Comparison of ENCODE assay signal across 25 cellular contexts in genomic region chr13:66409542-66409941, GRCh38.
"Had no signal": no experiment of that assay in that cellular context is flagged by ENCODE, and none has a peak within 500 bp of the region (broad histone marks: within the 10 kb centered on the region; RNA-seq: fewer than 3 reads in every experiment).

No MANE protein-coding gene starts in this region.

- ATAC-seq: mucosa of descending colon; naive thymus-derived CD4-positive, alpha-beta T cell; natural killer cell treated with Interleukin-12 subunit alpha and Interleukin-12 subunit beta and Interleukin-15 and Interleukin-18, amount 100 ng/mL, for 72 hours; pancreas; right cardiac atrium; stimulated activated memory B cell treated with anti-CD40 and anti-IgM and Interleukin-4, amounts not matched to agents 10 μg/mL and 1 μg/mL and 100 μg/mL, for 72 hours; stimulated activated naive CD8-positive, alpha-beta T cell treated with anti-CD3 and anti-CD28 coated beads, Interleukin-15, amount 100 ng/mL, for 72 hours had no signal

- H3K9me3 Mint-ChIP-seq: natural killer cell treated with Interleukin-12 subunit alpha and Interleukin-12 subunit beta and Interleukin-15 and Interleukin-18, amount 100 ng/mL, for 72 hours; stimulated activated memory B cell treated with anti-CD40 and anti-IgM and Interleukin-4, amounts not matched to agents 10 μg/mL and 1 μg/mL and 100 μg/mL, for 72 hours; stimulated activated naive CD8-positive, alpha-beta T cell treated with anti-CD3 and anti-CD28 coated beads, Interleukin-15, amount 100 ng/mL, for 72 hours; type B pancreatic cell had no signal

- H3K27me3 Mint-ChIP-seq: naive thymus-derived CD4-positive, alpha-beta T cell; natural killer cell treated with Interleukin-12 subunit alpha and Interleukin-12 subunit beta and Interleukin-15 and Interleukin-18, amount 100 ng/mL, for 72 hours; stimulated activated memory B cell treated with anti-CD40 and anti-IgM and Interleukin-4, amounts not matched to agents 10 μg/mL and 1 μg/mL and 100 μg/mL, for 72 hours; stimulated activated naive CD8-positive, alpha-beta T cell treated with anti-CD3 and anti-CD28 coated beads, Interleukin-15, amount 100 ng/mL, for 72 hours; type B pancreatic cell had no signal

- H3K27me3 ChIP-seq: tibial nerve, uterus had no signal

- H3K36me3 Mint-ChIP-seq: naive thymus-derived CD4-positive, alpha-beta T cell; natural killer cell treated with Interleukin-12 subunit alpha and Interleukin-12 subunit beta and Interleukin-15 and Interleukin-18, amount 100 ng/mL, for 72 hours; stimulated activated memory B cell treated with anti-CD40 and anti-IgM and Interleukin-4, amounts not matched to agents 10 μg/mL and 1 μg/mL and 100 μg/mL, for 72 hours; type B pancreatic cell had no signal

- H3K4me1 Mint-ChIP-seq: naive thymus-derived CD4-positive, alpha-beta T cell; stimulated activated memory B cell treated with anti-CD40 and anti-IgM and Interleukin-4, amounts not matched to agents 10 μg/mL and 1 μg/mL and 100 μg/mL, for 72 hours; stimulated activated naive CD8-positive, alpha-beta T cell treated with anti-CD3 and anti-CD28 coated beads, Interleukin-15, amount 100 ng/mL, for 72 hours had no signal

- FAIRE-seq: pancreas had no signal

- H3K36me3 ChIP-seq: left ventricle myocardium inferior, pancreas, prostate gland, tibial nerve, uterus had no signal

- H3K4me2 ChIP-seq: smooth muscle cell had no signal

- DNase-seq: islet precursor cell; left ventricle myocardium inferior; midbrain; mucosa of descending colon; naive thymus-derived CD4-positive, alpha-beta T cell; nucleus accumbens; pancreas; posterior cingulate gyrus; retina; right cardiac atrium; stimulated activated CD4-positive, alpha-beta T cell treated with anti-CD3 and anti-CD28 coated beads, Interleukin-1b, Interleukin-23, amount 100 ng/mL, for 48 hours; stimulated activated CD4-positive, alpha-beta T cell treated with anti-CD3 and anti-CD28 coated beads, Interleukin-2, amount 100 ng/mL, for 48 hours; stimulated activated CD4-positive, alpha-beta T cell treated with anti-CD3 and anti-CD28 coated beads, Interleukin-4, amount 100 ng/mL, for 4 hours; stimulated activated CD8-positive, alpha-beta memory T cell treated with anti-CD3 and anti-CD28 coated beads, Interleukin-4, amount 100 ng/mL, for 48 hours; stimulated activated naive CD4-positive, alpha-beta T cell treated with Interleukin-2 at 50 U/mL for 16 hours; stimulated activated naive CD8-positive, alpha-beta T cell treated with anti-CD3 and anti-CD28 coated beads, Interleukin-15, amount 100 ng/mL, for 72 hours; substantia nigra; uterus had no signal

- H3K4me3 ChIP-seq: left ventricle myocardium inferior, lung, mucosa of descending colon, pancreas, prostate gland, smooth muscle cell, tibial nerve, uterus had no signal

- H3K4me3 Mint-ChIP-seq: naive thymus-derived CD4-positive, alpha-beta T cell; natural killer cell treated with Interleukin-12 subunit alpha and Interleukin-12 subunit beta and Interleukin-15 and Interleukin-18, amount 100 ng/mL, for 72 hours; stimulated activated memory B cell treated with anti-CD40 and anti-IgM and Interleukin-4, amounts not matched to agents 10 μg/mL and 1 μg/mL and 100 μg/mL, for 72 hours; stimulated activated naive CD8-positive, alpha-beta T cell treated with anti-CD3 and anti-CD28 coated beads, Interleukin-15, amount 100 ng/mL, for 72 hours; type B pancreatic cell had no signal

- H3K9me3 ChIP-seq: left ventricle myocardium inferior, mucosa of descending colon, pancreas, prostate gland, tibial nerve, uterus had no signal

- H3K27ac Mint-ChIP-seq: naive thymus-derived CD4-positive, alpha-beta T cell; natural killer cell treated with Interleukin-12 subunit alpha and Interleukin-12 subunit beta and Interleukin-15 and Interleukin-18, amount 100 ng/mL, for 72 hours; stimulated activated memory B cell treated with anti-CD40 and anti-IgM and Interleukin-4, amounts not matched to agents 10 μg/mL and 1 μg/mL and 100 μg/mL, for 72 hours; stimulated activated naive CD8-positive, alpha-beta T cell treated with anti-CD3 and anti-CD28 coated beads, Interleukin-15, amount 100 ng/mL, for 72 hours; type B pancreatic cell had no signal

- H3K4me1 ChIP-seq: pancreas, prostate gland, uterus had no signal

- H3K27ac ChIP-seq: left ventricle myocardium inferior, pancreas, prostate gland, tibial nerve, uterus had no signal
